27 cellular contexts compared by ENCODE assay signal in genomic region chr14:23000860-23001259, GRCh38. TPM values are rescaled to one million over a fixed set of nuclear protein-coding genes. Genes with fewer than 3 reads are reported as not detected.
DNase-seq lines count a peak whose midpoint lies in the region; ATAC-seq and TF ChIP-seq lines count a peak whose summit lies in the region.
"Had no signal": no experiment of that assay in that cellular context is flagged by ENCODE, and none has a peak within 500 bp of the region (broad histone marks: within the 10 kb centered on the region; RNA-seq: fewer than 3 reads in every experiment).

No MANE protein-coding gene starts in this region.

- TF ChIP-seq CTCF in activated CD8-positive, alpha-beta T cell treated with anti-CD3 and anti-CD28 coated beads for 36 hours (IDR thresholded peaks at IDR 0.05) = no peak
- TF ChIP-seq CTCF in VCaP (conservative IDR thresholded peaks at IDR 0.05) = no peak
- no peak for TF ChIP-seq CTCF in colonic mucosa (IDR thresholded peaks at IDR 0.05)
- TF ChIP-seq CTCF in transverse colon (IDR thresholded peaks at IDR 0.05) = no peak

- H3K9me3 ChIP-seq in colonic mucosa (no peaks in the 10 kb centered on the region), transverse colon (no peaks in the 10 kb centered on the region)
- H3K9me3 ChIP-seq: A549; BE2C; BLaER1 treated with 17β-estradiol and CSF1 and Interleukin-3, amounts not matched to agents 10 nM and 100 nM had no signal

- H3K4me1 Mint-ChIP-seq in activated CD8-positive, alpha-beta T cell treated with anti-CD3 and anti-CD28 coated beads for 36 hours (ENCODE audit: low read depth) = peaks cover 10% of the 10 kb centered on the region
- peaks cover 7% of the 10 kb centered on the region for H3K4me1 Mint-ChIP-seq in activated CD8-positive, alpha-beta T cell treated with anti-CD3 and anti-CD28 coated beads, Interleukin-2, amount 10 ng/mL, durations not matched to agents 7 days and 5 days (ENCODE audit: low read depth)
- peaks cover 2 to 4% of the 10 kb centered on the region in 2 donors for H3K4me1 Mint-ChIP-seq in immature natural killer cell

- no peaks in the 10 kb centered on the region for H3K9me3 Mint-ChIP-seq in activated CD8-positive, alpha-beta T cell treated with anti-CD3 and anti-CD28 coated beads for 36 hours
- H3K9me3 Mint-ChIP-seq in activated CD8-positive, alpha-beta T cell treated with anti-CD3 and anti-CD28 coated beads, Interleukin-2, amount 10 ng/mL, durations not matched to agents 7 days and 5 days (ENCODE audit: insufficient read depth) = no peaks in the 10 kb centered on the region
- no peaks in the 10 kb centered on the region for H3K9me3 Mint-ChIP-seq in immature natural killer cell
- H3K9me3 Mint-ChIP-seq: CD14-positive monocyte; CD4-positive, alpha-beta T cell; CD8-positive, alpha-beta memory T cell had no signal

- no peaks in the 10 kb centered on the region for H3K27me3 Mint-ChIP-seq in activated CD8-positive, alpha-beta T cell treated with anti-CD3 and anti-CD28 coated beads for 36 hours
- no peaks in the 10 kb centered on the region for H3K27me3 Mint-ChIP-seq in activated CD8-positive, alpha-beta T cell treated with anti-CD3 and anti-CD28 coated beads, Interleukin-2, amount 10 ng/mL, durations not matched to agents 7 days and 5 days (ENCODE audit: low read depth)
- H3K27me3 Mint-ChIP-seq in immature natural killer cell (ENCODE audit: low read depth in 3 of 3) = peaks cover 0 to 4% (median 2%) of the 10 kb centered on the region in 3 donors
- H3K27me3 Mint-ChIP-seq: CD4-positive, alpha-beta T cell; CD8-positive, alpha-beta memory T cell had no signal

- in situ Hi-C loops in transverse colon (cut with MboI; ENCODE audit: low pct_ligation_motif_present in 1 of 4, low pct_unique_long_range_greater_than_20kb in 1 of 4, low sequenced_read_pairs in 3 of 4) = no loop called here

- no peaks in the 10 kb centered on the region for H3K36me3 Mint-ChIP-seq in activated CD8-positive, alpha-beta T cell treated with anti-CD3 and anti-CD28 coated beads for 36 hours (ENCODE audit: low read depth)
- H3K36me3 Mint-ChIP-seq in activated CD8-positive, alpha-beta T cell treated with anti-CD3 and anti-CD28 coated beads, Interleukin-2, amount 10 ng/mL, durations not matched to agents 7 days and 5 days (ENCODE audit: low read depth) = no peaks in the 10 kb centered on the region
- peaks cover 4 to 6% (median 5%) of the 10 kb centered on the region in 3 donors for H3K36me3 Mint-ChIP-seq in immature natural killer cell

- H3K27ac ChIP-seq in VCaP (peak overlapping the region; percentile 41), colonic mucosa (peak overlapping the region; percentile 43), transverse colon (peak overlapping the region; percentile 26 to 53 (median 34))
- H3K27ac ChIP-seq: A549; BLaER1 treated with 17β-estradiol and CSF1 and Interleukin-3, amounts not matched to agents 10 nM and 100 nM; GM23248 had no signal

- no peak for TF ChIP-seq EP300 in transverse colon (IDR thresholded peaks at IDR 0.05; ENCODE audit: low read depth)

- H3K4me1 ChIP-seq in colonic mucosa (peaks cover under 1% of the 10 kb centered on the region), transverse colon (peaks cover 2 to 25% (median 10%) of the 10 kb centered on the region in 4 donors)

- CTCF ChIA-PET in activated CD8-positive, alpha-beta T cell treated with anti-CD3 and anti-CD28 coated beads for 36 hours (lab: Charles Lee) = interaction anchor here (0.8 to 3.5 kb wide), 11 partner anchors 8 to 83 kb away, joined by 3 to 17 read pairs (median 4); partner anchors contain the start of gene CDH24
- CTCF ChIA-PET in activated CD8-positive, alpha-beta T cell treated with anti-CD3 and anti-CD28 coated beads, Interleukin-2, amount 10 ng/mL, durations not matched to agents 7 days and 5 days (lab: Charles Lee) = interaction anchor here (0.9 to 2.2 kb wide), 8 partner anchors 14 to 431 kb away, joined by 3 to 14 read pairs (median 4); partner anchors contain the start of gene CDH24

- no peak overlapping the region for H3K4me3 ChIP-seq in colonic mucosa
- no peak overlapping the region for H3K4me3 ChIP-seq in transverse colon
- H3K4me3 ChIP-seq: A549; BLaER1 treated with 17β-estradiol and CSF1 and Interleukin-3, amounts not matched to agents 10 nM and 100 nM; GM23248 had no signal

- no peak for TF ChIP-seq POLR2A in transverse colon (IDR thresholded peaks at IDR 0.05)

- H3K27me3 ChIP-seq in colonic mucosa (no peaks in the 10 kb centered on the region), transverse colon (no peaks in the 10 kb centered on the region)
- H3K27me3 ChIP-seq: BE2C; BLaER1 treated with 17β-estradiol and CSF1 and Interleukin-3, amounts not matched to agents 10 nM and 100 nM had no signal

- ATAC-seq in activated CD8-positive, alpha-beta T cell treated with anti-CD3 and anti-CD28 coated beads for 36 hours = peak; percentile 47
- ATAC-seq in activated CD8-positive, alpha-beta T cell treated with anti-CD3 and anti-CD28 coated beads, Interleukin-2, amount 10 ng/mL, durations not matched to agents 7 days and 5 days = no peak
- ATAC-seq in GM21423 (IDR thresholded peaks at IDR 0.05; ENCODE audit: unreplicated experiment) = no peak
- ATAC-seq: A549 had no signal

- H3K4me3 Mint-ChIP-seq in activated CD8-positive, alpha-beta T cell treated with anti-CD3 and anti-CD28 coated beads for 36 hours = no peak overlapping the region
- H3K4me3 Mint-ChIP-seq in activated CD8-positive, alpha-beta T cell treated with anti-CD3 and anti-CD28 coated beads, Interleukin-2, amount 10 ng/mL, durations not matched to agents 7 days and 5 days = no peak overlapping the region
- H3K4me3 Mint-ChIP-seq in immature natural killer cell = no peak overlapping the region
- H3K4me3 Mint-ChIP-seq: CD14-positive monocyte; CD4-positive, alpha-beta T cell; CD8-positive, alpha-beta memory T cell had no signal

- H3K27ac Mint-ChIP-seq in activated CD8-positive, alpha-beta T cell treated with anti-CD3 and anti-CD28 coated beads for 36 hours = no peak overlapping the region
- no peak overlapping the region for H3K27ac Mint-ChIP-seq in activated CD8-positive, alpha-beta T cell treated with anti-CD3 and anti-CD28 coated beads, Interleukin-2, amount 10 ng/mL, durations not matched to agents 7 days and 5 days
- no peak overlapping the region for H3K27ac Mint-ChIP-seq in immature natural killer cell
- H3K27ac Mint-ChIP-seq: CD14-positive monocyte; CD4-positive, alpha-beta T cell had no signal

- H3K36me3 ChIP-seq in colonic mucosa (no peaks in the 10 kb centered on the region), transverse colon (no peaks in the 10 kb centered on the region)
- H3K36me3 ChIP-seq: BE2C had no signal

- POLR2A ChIA-PET in activated CD8-positive, alpha-beta T cell treated with anti-CD3 and anti-CD28 coated beads for 36 hours (lab: Charles Lee) = interaction anchor here (1.3 kb wide), 1 partner anchor 25 kb away, joined by 3 read pairs; no protein-coding TSS in a partner anchor
- POLR2A ChIA-PET in activated CD8-positive, alpha-beta T cell treated with anti-CD3 and anti-CD28 coated beads, Interleukin-2, amount 10 ng/mL, durations not matched to agents 7 days and 5 days (lab: Charles Lee) = no interaction called here

- no peak overlapping the region for H3K9ac ChIP-seq in colonic mucosa (ENCODE audit: low read depth in 2 of 2, low read length in 2 of 2)
- H3K9ac ChIP-seq: BLaER1 treated with 17β-estradiol and CSF1 and Interleukin-3, amounts not matched to agents 10 nM and 100 nM; GM23248 had no signal

- intact Hi-C loops in activated CD8-positive, alpha-beta T cell treated with anti-CD3 and anti-CD28 coated beads for 36 hours (cut with micrococcal nuclease) = no loop called here
- intact Hi-C loops in colonic mucosa (cut with DNase I) (no loop called here), transverse colon (cut with DNase I; ENCODE audit: low total_unique reads) (no loop called here)

- 39 to 57% methylated on average over 2 of the region's 2 CpGs for WGBS in transverse colon (ENCODE audit: low coverage in 1 of 2), 2 donors

- DNase-seq in activated CD8-positive, alpha-beta T cell treated with anti-CD3 and anti-CD28 coated beads for 36 hours = no peak
- no peak for DNase-seq in activated CD8-positive, alpha-beta T cell treated with anti-CD3 and anti-CD28 coated beads, Interleukin-2, amount 10 ng/mL, durations not matched to agents 7 days and 5 days
- no peak for DNase-seq in colonic mucosa
- no peak for DNase-seq in transverse colon
- no peak for DNase-seq in immature natural killer cell
- no peak for DNase-seq in NCI-H2171 (lab: John Stamatoyannopoulos, UW)
- DNase-seq: 8988T; ACHN; AML-193; BE2C; Calu3; CD4-positive, alpha-beta T cell; CD8-positive, alpha-beta memory T cell; DMS53; DMS79 treated with DMSO at 0.1 percent for 48 hours; GF-D8; GM23248; H7; HCEC 1CT had no signal

RNA-seq across cellular contexts. Expression of gene C14orf93, which starts 9.1 kb away (rescaled TPM):
- 10 to 100 TPM; 13.2 to 13.5 TPM for total RNA-seq in activated CD8-positive, alpha-beta T cell treated with anti-CD3 and anti-CD28 coated beads for 36 hours
- total RNA-seq in activated CD8-positive, alpha-beta T cell treated with anti-CD3 and anti-CD28 coated beads, Interleukin-2, amount 10 ng/mL, durations not matched to agents 7 days and 5 days = 1 to 10 TPM; 7.8 to 9.0 TPM
- total RNA-seq in colonic mucosa (10 to 100 TPM in 1 of 2 donors, 1 to 10 TPM in 1; 8.8 to 14.5 TPM), transverse colon (10 to 100 TPM; 17.1 to 41.2 (median 23.9) TPM)
- 1 to 10 TPM; 3.4 to 9.8 (median 5.0) TPM for polyA plus RNA-seq in immature natural killer cell

RNA-seq across cellular contexts. Expression of gene AJUBA, which starts 18.5 kb away (rescaled TPM):
- total RNA-seq in activated CD8-positive, alpha-beta T cell treated with anti-CD3 and anti-CD28 coated beads for 36 hours = 1 to 10 TPM; 2.3 to 2.6 TPM
- total RNA-seq in activated CD8-positive, alpha-beta T cell treated with anti-CD3 and anti-CD28 coated beads, Interleukin-2, amount 10 ng/mL, durations not matched to agents 7 days and 5 days = 1 to 10 TPM in 1 of 2 experiments, under 1 TPM in 1; 0.74 to 1.4 TPM
- total RNA-seq in colonic mucosa = 1 to 10 TPM; 4.1 to 6.7 TPM
- 1 to 10 TPM in 3 of 4 donors, not detected in 1; 1.8 to 5.2 (median 3.7) TPM for total RNA-seq in transverse colon
- polyA plus RNA-seq in immature natural killer cell = under 1 TPM in 2 of 3 donors, not detected in 1; 0.18 to 0.21 TPM
- polyA plus RNA-seq: CD14-positive monocyte had no signal

RNA-seq across cellular contexts. Expression of gene PSMB5, which starts 33.8 kb away (rescaled TPM):
- 100 to 1,000 TPM; 119 to 120 TPM for total RNA-seq in activated CD8-positive, alpha-beta T cell treated with anti-CD3 and anti-CD28 coated beads for 36 hours
- 10 to 100 TPM; 64.5 to 74.5 TPM for total RNA-seq in activated CD8-positive, alpha-beta T cell treated with anti-CD3 and anti-CD28 coated beads, Interleukin-2, amount 10 ng/mL, durations not matched to agents 7 days and 5 days
- total RNA-seq in colonic mucosa = 100 to 1,000 TPM in 1 of 2 donors, 10 to 100 TPM in 1; 99.7 to 137 TPM
- 10 to 100 TPM in 3 of 4 donors, 1 to 10 TPM in 1; 8.6 to 85.1 (median 42.5) TPM for total RNA-seq in transverse colon
- polyA plus RNA-seq in immature natural killer cell = 10 to 100 TPM; 25.6 to 54.3 (median 39.7) TPM

RNA-seq across cellular contexts. Expression of gene PSMB11, which starts 41.2 kb away (rescaled TPM):
- total RNA-seq in activated CD8-positive, alpha-beta T cell treated with anti-CD3 and anti-CD28 coated beads for 36 hours = not detected
- not detected for total RNA-seq in activated CD8-positive, alpha-beta T cell treated with anti-CD3 and anti-CD28 coated beads, Interleukin-2, amount 10 ng/mL, durations not matched to agents 7 days and 5 days
- total RNA-seq in colonic mucosa = not detected
- not detected for total RNA-seq in transverse colon
- not detected for polyA plus RNA-seq in immature natural killer cell
- total RNA-seq: Calu3; CD8-positive, alpha-beta memory T cell; Daoy; G401; GM23248; H1; H7 had no signal
- polyA plus RNA-seq: A549; CD14-positive monocyte; CD8-positive, alpha-beta memory T cell; GM23248; H1 had no signal

RNA-seq across cellular contexts. Expression of gene HAUS4, which starts 44.0 kb away (rescaled TPM):
- total RNA-seq in activated CD8-positive, alpha-beta T cell treated with anti-CD3 and anti-CD28 coated beads for 36 hours = 10 to 100 TPM; 80.3 to 82.2 TPM
- 10 to 100 TPM; 74.7 to 79.1 TPM for total RNA-seq in activated CD8-positive, alpha-beta T cell treated with anti-CD3 and anti-CD28 coated beads, Interleukin-2, amount 10 ng/mL, durations not matched to agents 7 days and 5 days
- total RNA-seq in colonic mucosa (10 to 100 TPM; 36.6 to 54.1 TPM), transverse colon (10 to 100 TPM; 66.2 to 98.9 (median 85.1) TPM)
- 10 to 100 TPM; 23.0 to 26.2 (median 23.2) TPM for polyA plus RNA-seq in immature natural killer cell
